28 cellular contexts compared by ENCODE assay signal in the genomic region with DNA sequence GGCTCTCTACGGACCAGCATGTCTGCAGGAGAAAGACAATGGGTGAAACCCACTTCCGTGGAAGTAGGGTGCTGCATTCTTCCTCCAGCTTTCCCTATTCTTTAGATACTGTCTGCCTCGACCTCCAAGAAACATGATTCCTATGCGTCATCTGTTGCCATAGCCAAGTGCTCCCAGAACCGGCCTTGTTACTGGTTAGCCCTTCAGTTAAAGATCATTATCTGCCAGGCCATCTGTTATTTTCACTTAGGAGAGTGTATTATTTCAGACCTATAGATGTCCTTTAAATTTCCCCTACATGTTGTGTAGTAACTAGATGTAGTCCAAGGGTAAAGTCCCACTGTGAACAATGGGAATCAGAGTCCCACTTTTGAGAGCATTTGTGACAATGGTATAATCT.
A peak's percentile ranks its signal among the peaks of the same experiment; 100 is the strongest.
DNase-seq lines count a peak whose midpoint lies in the region; ATAC-seq and TF ChIP-seq lines count a peak whose summit lies in the region.
"Had no signal": no experiment of that assay in that cellular context is flagged by ENCODE, and none has a peak within 500 bp of the region (broad histone marks: within the 10 kb centered on the region; RNA-seq: fewer than 3 reads in every experiment).

No MANE protein-coding gene starts in this region.

- peak overlapping the region; percentile 18 for H3K27ac Mint-ChIP-seq in mesothelial cell of epicardium
- H3K27ac Mint-ChIP-seq in CD8-positive, alpha-beta memory T cell = peak overlapping the region in 1 of 8 donors; percentile 72
- H3K27ac Mint-ChIP-seq: activated naive CD4-positive, alpha-beta T cell treated with anti-CD3 and anti-CD28 coated beads, Interleukin-2, amount 50 U/mL, for 24 hours; brain; endodermal cell; memory B cell had no signal

- DNase-seq in left ventricle myocardium inferior (no peak), Right ventricle myocardium inferior (ENCODE audit: missing footprints) (no peak), SK-N-DZ (ENCODE audit: low spot score) (peak; percentile 43), mesothelial cell of epicardium (ENCODE audit: low spot score in 2 of 2, unreplicated experiment in 2 of 2) (no peak), upper lobe of left lung (no peak), mesenteric fat pad (ENCODE audit: low spot score) (no peak)
- DNase-seq in CD8-positive, alpha-beta memory T cell = no peak
- DNase-seq: activated CD4-positive, alpha-beta T cell treated with anti-CD3 and anti-CD28 coated beads for 48 hours; amniotic stem cell; cerebellar nuclear complex; dermis blood vessel endothelial cell; endodermal cell; H7; KG1; NCI-H1092 treated with DMSO at 0.1 percent for 48 hours; NCI-H1694 treated with DMSO at 0.1 percent for 48 hours; NCI-H510A treated with DMSO at 0.1 percent for 48 hours; PC-9; sigmoid colon; stimulated activated CD4-positive, alpha-beta T cell treated with anti-CD3 and anti-CD28 coated beads, Interleukin-4, amount 100 ng/mL, for 1 hour; T-helper 9 cell; trophoblast cell had no signal

- H3K27me3 Mint-ChIP-seq in mesothelial cell of epicardium (ENCODE audit: low read depth) = no peaks in the 10 kb centered on the region
- no peaks in the 10 kb centered on the region for H3K27me3 Mint-ChIP-seq in CD8-positive, alpha-beta memory T cell
- H3K27me3 Mint-ChIP-seq: memory B cell had no signal

- TF ChIP-seq EP300 in upper lobe of left lung (IDR thresholded peaks at IDR 0.05) = no peak

- POLR2A ChIA-PET in CD8-positive, alpha-beta memory T cell (lab: Charles Lee) = no interaction called here

- no peaks in the 10 kb centered on the region for H3K36me3 Mint-ChIP-seq in mesothelial cell of epicardium
- no peaks in the 10 kb centered on the region for H3K36me3 Mint-ChIP-seq in CD8-positive, alpha-beta memory T cell
- H3K36me3 Mint-ChIP-seq: activated naive CD4-positive, alpha-beta T cell treated with anti-CD3 and anti-CD28 coated beads, Interleukin-2, amount 50 U/mL, for 24 hours; brain; memory B cell had no signal

- peaks cover 54% of the 10 kb centered on the region for H3K4me1 Mint-ChIP-seq in mesothelial cell of epicardium
- H3K4me1 Mint-ChIP-seq in CD8-positive, alpha-beta memory T cell = no peaks in the 10 kb centered on the region
- H3K4me1 Mint-ChIP-seq: activated naive CD4-positive, alpha-beta T cell treated with anti-CD3 and anti-CD28 coated beads, Interleukin-2, amount 50 U/mL, for 24 hours; memory B cell had no signal

- H3K4me3 Mint-ChIP-seq in mesothelial cell of epicardium = no peak overlapping the region
- H3K4me3 Mint-ChIP-seq in CD8-positive, alpha-beta memory T cell = no peak overlapping the region
- H3K4me3 Mint-ChIP-seq: activated naive CD4-positive, alpha-beta T cell treated with anti-CD3 and anti-CD28 coated beads, Interleukin-2, amount 50 U/mL, for 24 hours; brain; endodermal cell; memory B cell had no signal

- WGBS in upper lobe of left lung, 2 donors = 61 to 64% methylated on average over 5 of the region's 5 CpGs

- H3K9me3 Mint-ChIP-seq in mesothelial cell of epicardium = peaks cover 4% of the 10 kb centered on the region
- peaks cover 0 to under 1% (median 0%) of the 10 kb centered on the region in 5 donors for H3K9me3 Mint-ChIP-seq in CD8-positive, alpha-beta memory T cell
- H3K9me3 Mint-ChIP-seq: brain, endodermal cell had no signal

- intact Hi-C loops in left ventricle myocardium inferior (cut with micrococcal nuclease) (loop anchor here (10.0 kb wide), 1 partner anchor 75 kb away; no protein-coding TSS in a partner anchor), Right ventricle myocardium inferior (cut with DNase I) (no loop called here)

- TF ChIP-seq CTCF in left ventricle myocardium inferior (IDR thresholded peaks at IDR 0.05; ENCODE audit: borderline replicate concordance) (no peak), mesothelial cell of epicardium (IDR thresholded peaks at IDR 0.05; ENCODE audit: unreplicated experiment) (no peak), upper lobe of left lung (IDR thresholded peaks at IDR 0.05) (no peak)

- peak overlapping the region; percentile 74 for H3K27ac ChIP-seq in left ventricle myocardium inferior (replicated peaks)
- peak overlapping the region; percentile 37 to 81 (median 62) for H3K27ac ChIP-seq in upper lobe of left lung
- H3K27ac ChIP-seq in CD8-positive, alpha-beta memory T cell (ENCODE audit: low read depth, low read length) = no peak overlapping the region
- H3K27ac ChIP-seq: PC-9, VCaP had no signal

- H3K27me3 ChIP-seq in left ventricle myocardium inferior (ENCODE audit: low read depth) (no peaks in the 10 kb centered on the region), upper lobe of left lung (no peaks in the 10 kb centered on the region)
- H3K27me3 ChIP-seq in CD8-positive, alpha-beta memory T cell (ENCODE audit: insufficient read depth, low read length, poor library complexity, severe bottlenecking) = no peaks in the 10 kb centered on the region
- H3K27me3 ChIP-seq: sigmoid colon had no signal

- H3K9me3 ChIP-seq in left ventricle myocardium inferior (replicated peaks) (no peaks in the 10 kb centered on the region), upper lobe of left lung (no peaks in the 10 kb centered on the region)
- no peaks in the 10 kb centered on the region for H3K9me3 ChIP-seq in CD8-positive, alpha-beta memory T cell (ENCODE audit: low read length)
- H3K9me3 ChIP-seq: sigmoid colon had no signal

- no peak for ATAC-seq in Right ventricle myocardium inferior
- ATAC-seq in upper lobe of left lung (ENCODE audit: low FRiP score in 2 of 2) = no peak
- ATAC-seq in GM18498 (IDR thresholded peaks at IDR 0.05; ENCODE audit: unreplicated experiment) = no peak
- ATAC-seq: esophagus mucosa had no signal

- CTCF ChIA-PET in CD8-positive, alpha-beta memory T cell (lab: Charles Lee) = no interaction called here

- TF ChIP-seq POLR2A in upper lobe of left lung (IDR thresholded peaks at IDR 0.05) = no peak

- H3K4me3 ChIP-seq in left ventricle myocardium inferior (peak overlapping the region; percentile 57), upper lobe of left lung (peak overlapping the region in 3 of 4 donors; percentile 16 to 35 (median 31))
- no peak overlapping the region for H3K4me3 ChIP-seq in CD8-positive, alpha-beta memory T cell (ENCODE audit: low read length)
- H3K4me3 ChIP-seq: PC-9, sigmoid colon had no signal

- peaks cover 25% of the 10 kb centered on the region for H3K4me1 ChIP-seq in left ventricle myocardium inferior
- H3K4me1 ChIP-seq in upper lobe of left lung = peaks cover 0 to 6% (median 2%) of the 10 kb centered on the region in 4 donors
- no peaks in the 10 kb centered on the region for H3K4me1 ChIP-seq in CD8-positive, alpha-beta memory T cell (ENCODE audit: insufficient read depth, low read length)
- H3K4me1 ChIP-seq: sigmoid colon had no signal

- H3K36me3 ChIP-seq in left ventricle myocardium inferior (no peaks in the 10 kb centered on the region), upper lobe of left lung (no peaks in the 10 kb centered on the region)
- H3K36me3 ChIP-seq in CD8-positive, alpha-beta memory T cell (ENCODE audit: insufficient read depth, low read length) = no peaks in the 10 kb centered on the region
- H3K36me3 ChIP-seq: sigmoid colon had no signal
